14 cellular contexts compared by ENCODE assay signal in the genomic region with DNA sequence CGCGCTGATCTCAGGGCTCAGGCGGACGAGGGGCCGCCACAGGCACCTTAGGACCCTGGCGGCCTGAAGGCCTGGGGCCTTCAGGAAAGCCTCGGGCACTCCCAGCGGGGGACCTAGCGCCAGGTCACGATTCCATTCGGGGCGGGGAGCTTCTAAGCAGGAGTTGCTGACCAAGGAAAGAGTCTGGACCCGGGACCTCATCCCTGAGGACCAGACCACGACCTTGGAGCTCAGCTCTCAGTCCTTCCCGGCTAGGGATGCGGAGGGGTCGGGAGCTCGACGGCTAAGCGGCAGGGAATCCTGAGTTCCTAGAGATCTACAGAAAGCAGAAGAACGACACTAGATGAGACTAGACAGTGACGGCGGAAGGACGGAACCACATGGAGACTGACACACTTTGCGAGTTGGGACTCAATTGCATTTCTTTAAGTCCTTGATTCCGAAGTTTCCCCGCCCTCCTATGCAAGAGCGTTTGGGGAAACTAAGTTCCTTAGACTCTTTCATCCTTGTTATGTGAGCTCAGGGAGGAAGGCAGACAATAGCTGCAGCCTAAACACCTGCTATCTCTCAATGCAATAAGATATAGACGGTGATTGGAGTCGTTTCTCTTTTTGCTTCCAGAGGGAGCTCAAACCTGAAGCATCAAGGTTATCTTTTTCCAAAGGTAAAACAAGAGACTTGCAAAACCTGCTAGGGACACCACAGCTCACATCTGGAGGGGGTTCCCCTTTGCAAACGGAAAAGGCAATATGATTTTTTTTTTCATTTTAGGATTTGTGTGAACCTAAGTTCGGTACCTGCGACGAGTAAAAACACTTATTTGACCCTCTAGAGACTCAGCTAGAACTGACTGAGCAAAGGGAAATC. TPM values are rescaled to one million over a fixed set of nuclear protein-coding genes. Genes with fewer than 3 reads are reported as not detected.
DNase-seq lines count a peak whose midpoint lies in the region; ATAC-seq and TF ChIP-seq lines count a peak whose summit lies in the region.
"Had no signal": no experiment of that assay in that cellular context is flagged by ENCODE, and none has a peak within 500 bp of the region (broad histone marks: within the 10 kb centered on the region; RNA-seq: fewer than 3 reads in every experiment).

No MANE protein-coding gene starts in this region.

- H3K4me1 ChIP-seq in esophagus muscularis mucosa = peaks cover 14 to 74% (median 47%) of the 10 kb centered on the region in 4 donors

- peaks cover 66% of the 10 kb centered on the region for H3K4me1 Mint-ChIP-seq in osteocyte (ENCODE audit: unreplicated experiment)

- DNase-seq in ELF-1 (ENCODE audit: low read depth, low spot score) = peak; percentile 49
- DNase-seq in esophagus muscularis mucosa (ENCODE audit: extremely low spot score) = no peak
- DNase-seq in osteocyte (ENCODE audit: extremely low spot score, unreplicated experiment) = no peak
- no peak for DNase-seq in hippocampal formation (lab: John Stamatoyannopoulos, UW)
- DNase-seq in HUDEP-2 (lab: John Stamatoyannopoulos, UW; ENCODE audit: unreplicated experiment in 76 of 76) = no peak
- DNase-seq: amygdala, EL, NCI-H187 treated with DMSO at 0.1 percent for 48 hours had no signal

- H3K36me3 Mint-ChIP-seq in osteocyte (ENCODE audit: unreplicated experiment) = peaks cover 19% of the 10 kb centered on the region

- H3K9me3 ChIP-seq in esophagus muscularis mucosa = no peaks in the 10 kb centered on the region

- peak overlapping the region in 3 of 4 donors; percentile 39 to 50 (median 42) for H3K4me3 ChIP-seq in esophagus muscularis mucosa

- no peak for TF ChIP-seq EP300 in esophagus muscularis mucosa (IDR thresholded peaks at IDR 0.05)

- H3K27me3 ChIP-seq in esophagus muscularis mucosa = peaks cover 0 to 31% (median 2%) of the 10 kb centered on the region in 4 donors

- peak overlapping the region; percentile 56 for H3K27ac Mint-ChIP-seq in osteocyte (ENCODE audit: unreplicated experiment)

- H3K4me3 Mint-ChIP-seq in osteocyte (ENCODE audit: unreplicated experiment) = no peak overlapping the region

- 72% methylated on average over 30 of the region's 34 CpGs for WGBS in esophagus muscularis mucosa

- H3K27me3 Mint-ChIP-seq in osteocyte (ENCODE audit: unreplicated experiment) = no peaks in the 10 kb centered on the region

- TF ChIP-seq CTCF in esophagus muscularis mucosa (IDR thresholded peaks at IDR 0.05) (no peak), osteocyte (IDR thresholded peaks at IDR 0.05) (no peak)

- TF ChIP-seq POLR2A in esophagus muscularis mucosa (IDR thresholded peaks at IDR 0.05; ENCODE audit: low read depth) = no peak

- ATAC-seq in HG03354 (IDR thresholded peaks at IDR 0.05; ENCODE audit: poor library complexity, severe bottlenecking, unreplicated experiment) = peak; percentile 3
- no peak for ATAC-seq in HG03025 (IDR thresholded peaks at IDR 0.05; ENCODE audit: low FRiP score, unreplicated experiment)
- ATAC-seq in GM18511 (IDR thresholded peaks at IDR 0.05; ENCODE audit: unreplicated experiment) = no peak
- ATAC-seq: Panc1 had no signal

- intact Hi-C loops in esophagus muscularis mucosa (cut with DNase I) = no loop called here

- H3K9me3 Mint-ChIP-seq in osteocyte (ENCODE audit: unreplicated experiment) = no peaks in the 10 kb centered on the region

- H3K36me3 ChIP-seq in esophagus muscularis mucosa = peaks cover 0 to 4% (median 0%) of the 10 kb centered on the region in 4 donors

- H3K27ac ChIP-seq in esophagus muscularis mucosa (replicated peaks in 1 of 4) = peak overlapping the region in 3 of 4 donors; percentile 90 to 95 (median 92)
- H3K27ac ChIP-seq: VCaP had no signal

RNA-seq across cellular contexts. Expression of a gene that starts 9.7 kb away (rescaled TPM):
- total RNA-seq in esophagus muscularis mucosa (10 to 100 TPM in 1 of 4 donors, 1 to 10 TPM in 3; 8.6 to 22.8 (median 9.5) TPM), osteocyte (40.9 and 42.8 TPM in 2 replicates)
- total RNA-seq: mononuclear cell had no signal

RNA-seq across cellular contexts. Expression of a gene that starts 11.7 kb away (rescaled TPM):
- 10 to 100 TPM; 17.4 to 43.8 (median 40.6) TPM for total RNA-seq in esophagus muscularis mucosa
- total RNA-seq in osteocyte = 189 and 197 TPM in 2 replicates
